In the genomic region with DNA sequence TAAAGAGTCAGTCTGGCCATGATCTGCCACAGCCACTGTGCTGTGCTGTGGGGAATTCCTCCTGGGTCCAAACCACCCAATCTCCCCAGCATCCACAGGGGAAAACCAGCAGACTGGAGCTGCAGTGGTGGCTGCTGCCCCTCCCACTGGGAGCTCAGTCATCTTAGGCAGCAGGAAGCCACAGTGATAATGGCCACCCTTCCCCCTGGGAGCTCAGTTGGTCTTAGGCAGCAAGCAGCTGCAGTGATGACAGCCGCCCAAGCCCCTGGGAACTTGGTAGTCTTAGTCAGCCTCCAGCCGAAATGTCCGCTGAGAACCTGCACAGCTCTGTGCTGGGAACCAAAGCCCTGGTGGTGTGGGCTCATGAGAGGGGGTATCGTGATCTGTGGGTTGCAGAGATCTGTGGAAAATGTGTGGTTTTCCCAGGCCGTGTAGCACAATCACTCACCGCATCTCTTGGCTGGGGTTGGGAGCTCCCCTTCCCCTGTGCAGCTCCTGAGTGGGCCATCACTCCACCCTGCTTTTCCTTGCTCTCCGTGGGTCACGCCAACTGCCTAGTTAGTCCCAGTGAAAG, we compare ENCODE assay signal across 1 cellular context.
TF ChIP-seq lines count a peak whose summit lies in the region.

No MANE protein-coding gene starts in this region.

TF ChIP-seq in H1, 55 proteins besides CTCF, POLR2A, EP300 and RAD21:
- no peak for TF ChIP-seq EGR1 (IDR thresholded peaks at IDR 0.05; ENCODE audit: borderline replicate concordance, low read depth, low read length)
- TF ChIP-seq, protein P1, sequence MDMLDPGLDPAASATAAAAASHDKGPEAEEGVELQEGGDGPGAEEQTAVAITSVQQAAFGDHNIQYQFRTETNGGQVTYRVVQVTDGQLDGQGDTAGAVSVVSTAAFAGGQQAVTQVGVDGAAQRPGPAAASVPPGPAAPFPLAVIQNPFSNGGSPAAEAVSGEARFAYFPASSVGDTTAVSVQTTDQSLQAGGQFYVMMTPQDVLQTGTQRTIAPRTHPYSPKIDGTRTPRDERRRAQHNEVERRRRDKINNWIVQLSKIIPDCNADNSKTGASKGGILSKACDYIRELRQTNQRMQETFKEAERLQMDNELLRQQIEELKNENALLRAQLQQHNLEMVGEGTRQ (IDR thresholded peaks at IDR 0.05; ENCODE audit: low read length), result no peak
- TF ChIP-seq CHD2 (IDR thresholded peaks at IDR 0.05; ENCODE audit: low read length), result no peak
- TF ChIP-seq BCL11A (IDR thresholded peaks at IDR 0.05; ENCODE audit: low read depth in 2 of 2, low read length in 2 of 2), result no peak
- TF ChIP-seq BACH1 (IDR thresholded peaks at IDR 0.05; ENCODE audit: low read length), result no peak
- TF ChIP-seq CBX5 (IDR thresholded peaks at IDR 0.05; ENCODE audit: low read depth, low read length), result no peak
- TF ChIP-seq RBBP5 (IDR thresholded peaks at IDR 0.05; ENCODE audit: borderline replicate concordance, low read depth, low read length), result no peak
- TF ChIP-seq, protein P2, sequence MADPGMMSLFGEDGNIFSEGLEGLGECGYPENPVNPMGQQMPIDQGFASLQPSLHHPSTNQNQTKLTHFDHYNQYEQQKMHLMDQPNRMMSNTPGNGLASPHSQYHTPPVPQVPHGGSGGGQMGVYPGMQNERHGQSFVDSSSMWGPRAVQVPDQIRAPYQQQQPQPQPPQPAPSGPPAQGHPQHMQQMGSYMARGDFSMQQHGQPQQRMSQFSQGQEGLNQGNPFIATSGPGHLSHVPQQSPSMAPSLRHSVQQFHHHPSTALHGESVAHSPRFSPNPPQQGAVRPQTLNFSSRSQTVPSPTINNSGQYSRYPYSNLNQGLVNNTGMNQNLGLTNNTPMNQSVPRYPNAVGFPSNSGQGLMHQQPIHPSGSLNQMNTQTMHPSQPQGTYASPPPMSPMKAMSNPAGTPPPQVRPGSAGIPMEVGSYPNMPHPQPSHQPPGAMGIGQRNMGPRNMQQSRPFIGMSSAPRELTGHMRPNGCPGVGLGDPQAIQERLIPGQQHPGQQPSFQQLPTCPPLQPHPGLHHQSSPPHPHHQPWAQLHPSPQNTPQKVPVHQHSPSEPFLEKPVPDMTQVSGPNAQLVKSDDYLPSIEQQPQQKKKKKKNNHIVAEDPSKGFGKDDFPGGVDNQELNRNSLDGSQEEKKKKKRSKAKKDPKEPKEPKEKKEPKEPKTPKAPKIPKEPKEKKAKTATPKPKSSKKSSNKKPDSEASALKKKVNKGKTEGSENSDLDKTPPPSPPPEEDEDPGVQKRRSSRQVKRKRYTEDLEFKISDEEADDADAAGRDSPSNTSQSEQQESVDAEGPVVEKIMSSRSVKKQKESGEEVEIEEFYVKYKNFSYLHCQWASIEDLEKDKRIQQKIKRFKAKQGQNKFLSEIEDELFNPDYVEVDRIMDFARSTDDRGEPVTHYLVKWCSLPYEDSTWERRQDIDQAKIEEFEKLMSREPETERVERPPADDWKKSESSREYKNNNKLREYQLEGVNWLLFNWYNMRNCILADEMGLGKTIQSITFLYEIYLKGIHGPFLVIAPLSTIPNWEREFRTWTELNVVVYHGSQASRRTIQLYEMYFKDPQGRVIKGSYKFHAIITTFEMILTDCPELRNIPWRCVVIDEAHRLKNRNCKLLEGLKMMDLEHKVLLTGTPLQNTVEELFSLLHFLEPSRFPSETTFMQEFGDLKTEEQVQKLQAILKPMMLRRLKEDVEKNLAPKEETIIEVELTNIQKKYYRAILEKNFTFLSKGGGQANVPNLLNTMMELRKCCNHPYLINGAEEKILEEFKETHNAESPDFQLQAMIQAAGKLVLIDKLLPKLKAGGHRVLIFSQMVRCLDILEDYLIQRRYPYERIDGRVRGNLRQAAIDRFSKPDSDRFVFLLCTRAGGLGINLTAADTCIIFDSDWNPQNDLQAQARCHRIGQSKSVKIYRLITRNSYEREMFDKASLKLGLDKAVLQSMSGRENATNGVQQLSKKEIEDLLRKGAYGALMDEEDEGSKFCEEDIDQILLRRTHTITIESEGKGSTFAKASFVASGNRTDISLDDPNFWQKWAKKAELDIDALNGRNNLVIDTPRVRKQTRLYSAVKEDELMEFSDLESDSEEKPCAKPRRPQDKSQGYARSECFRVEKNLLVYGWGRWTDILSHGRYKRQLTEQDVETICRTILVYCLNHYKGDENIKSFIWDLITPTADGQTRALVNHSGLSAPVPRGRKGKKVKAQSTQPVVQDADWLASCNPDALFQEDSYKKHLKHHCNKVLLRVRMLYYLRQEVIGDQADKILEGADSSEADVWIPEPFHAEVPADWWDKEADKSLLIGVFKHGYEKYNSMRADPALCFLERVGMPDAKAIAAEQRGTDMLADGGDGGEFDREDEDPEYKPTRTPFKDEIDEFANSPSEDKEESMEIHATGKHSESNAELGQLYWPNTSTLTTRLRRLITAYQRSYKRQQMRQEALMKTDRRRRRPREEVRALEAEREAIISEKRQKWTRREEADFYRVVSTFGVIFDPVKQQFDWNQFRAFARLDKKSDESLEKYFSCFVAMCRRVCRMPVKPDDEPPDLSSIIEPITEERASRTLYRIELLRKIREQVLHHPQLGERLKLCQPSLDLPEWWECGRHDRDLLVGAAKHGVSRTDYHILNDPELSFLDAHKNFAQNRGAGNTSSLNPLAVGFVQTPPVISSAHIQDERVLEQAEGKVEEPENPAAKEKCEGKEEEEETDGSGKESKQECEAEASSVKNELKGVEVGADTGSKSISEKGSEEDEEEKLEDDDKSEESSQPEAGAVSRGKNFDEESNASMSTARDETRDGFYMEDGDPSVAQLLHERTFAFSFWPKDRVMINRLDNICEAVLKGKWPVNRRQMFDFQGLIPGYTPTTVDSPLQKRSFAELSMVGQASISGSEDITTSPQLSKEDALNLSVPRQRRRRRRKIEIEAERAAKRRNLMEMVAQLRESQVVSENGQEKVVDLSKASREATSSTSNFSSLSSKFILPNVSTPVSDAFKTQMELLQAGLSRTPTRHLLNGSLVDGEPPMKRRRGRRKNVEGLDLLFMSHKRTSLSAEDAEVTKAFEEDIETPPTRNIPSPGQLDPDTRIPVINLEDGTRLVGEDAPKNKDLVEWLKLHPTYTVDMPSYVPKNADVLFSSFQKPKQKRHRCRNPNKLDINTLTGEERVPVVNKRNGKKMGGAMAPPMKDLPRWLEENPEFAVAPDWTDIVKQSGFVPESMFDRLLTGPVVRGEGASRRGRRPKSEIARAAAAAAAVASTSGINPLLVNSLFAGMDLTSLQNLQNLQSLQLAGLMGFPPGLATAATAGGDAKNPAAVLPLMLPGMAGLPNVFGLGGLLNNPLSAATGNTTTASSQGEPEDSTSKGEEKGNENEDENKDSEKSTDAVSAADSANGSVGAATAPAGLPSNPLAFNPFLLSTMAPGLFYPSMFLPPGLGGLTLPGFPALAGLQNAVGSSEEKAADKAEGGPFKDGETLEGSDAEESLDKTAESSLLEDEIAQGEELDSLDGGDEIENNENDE (IDR thresholded peaks at IDR 0.05; ENCODE audit: insufficient replicate concordance, low read length), result no peak
- no peak for TF ChIP-seq ASH2L (IDR thresholded peaks at IDR 0.05; ENCODE audit: low read length)
- no peak for TF ChIP-seq RFX5 (IDR thresholded peaks at IDR 0.05; ENCODE audit: borderline replicate concordance, low read depth, low read length)
- TF ChIP-seq BRCA1 (IDR thresholded peaks at IDR 0.05; ENCODE audit: low read depth, low read length), result no peak
